ENCODE assay signal across 24 cellular contexts in the genomic region with DNA sequence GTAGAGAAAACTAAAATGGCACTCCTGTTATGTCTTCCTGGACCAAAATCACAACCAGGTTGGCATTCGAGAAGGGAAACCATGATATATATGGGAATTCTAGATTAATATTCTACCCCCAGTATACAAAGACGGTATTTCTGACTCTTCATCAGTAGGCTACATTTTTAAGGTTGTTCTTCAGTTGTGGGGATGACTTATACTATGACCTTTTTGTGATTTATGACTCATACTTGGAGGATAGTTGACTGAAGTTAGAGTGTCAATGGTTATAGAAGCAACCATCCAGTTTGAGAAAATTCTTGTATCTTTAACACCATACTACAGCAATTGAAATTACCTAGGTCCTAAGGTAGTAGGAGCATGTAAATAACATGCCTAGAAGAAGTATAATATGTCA. TPM values are rescaled to one million over a fixed set of nuclear protein-coding genes. Genes with fewer than 3 reads are reported as not detected.
DNase-seq lines count a peak whose midpoint lies in the region; ATAC-seq and TF ChIP-seq lines count a peak whose summit lies in the region.
"Had no signal": no experiment of that assay in that cellular context is flagged by ENCODE, and none has a peak within 500 bp of the region (broad histone marks: within the 10 kb centered on the region; RNA-seq: fewer than 3 reads in every experiment).

No MANE protein-coding gene starts in this region.

- CTCF ChIA-PET in PC-3 (lab: Charles Lee), result no interaction called here

- DNase-seq in activated T-cell treated with anti-CD3 and anti-CD28 coated beads, Interleukin-2, amount 50 U/mL, for 72 hours, result no peak
- no peak for DNase-seq in activated T-cell treated with anti-CD3 and anti-CD28 coated beads, Interleukin-2, amount 50 U/mL, for 48 hours
- DNase-seq in PC-3 (peak; percentile 36), NCI-H1105 treated with DMSO at 0.1 percent for 48 hours (lab: John Stamatoyannopoulos, UW) (no peak), NCI-H128 (lab: John Stamatoyannopoulos, UW; ENCODE audit: unreplicated experiment) (no peak)
- no peak for DNase-seq in activated naive CD8-positive, alpha-beta T cell treated with anti-CD3 and anti-CD28 coated beads, Interleukin-2, amount 50 U/mL, for 24 hours
- DNase-seq in stimulated activated naive CD8-positive, alpha-beta T cell treated with anti-CD3 and anti-CD28 coated beads, Interleukin-15, Interleukin-2, amounts not matched to agents 100 U/mL and 50 U/mL, for 24 hours, result no peak
- DNase-seq: Caco-2; CD8-positive, alpha-beta T cell; GDM1; HCEC 1CT; KBM-7; MG63; NCI-H1417; NCI-H1694 treated with DMSO at 0.1 percent for 48 hours; NCI-H2081; NCI-H2227 treated with DMSO at 0.1 percent for 48 hours; NCI-H510A; NCI-H69; SIG-M5 had no signal

- no peaks in the 10 kb centered on the region for H4K20me1 ChIP-seq in PC-3 (ENCODE audit: low read length)

- H3K27me3 ChIP-seq in PC-3 (ENCODE audit: low read length), result no peaks in the 10 kb centered on the region
- H3K27me3 ChIP-seq: MG63 had no signal

- no TSS peak for BruUV-seq in PC-3 (replicated peaks; lab: Mats Ljungman, UMichigan)

- H3K9me2 ChIP-seq in PC-3 (replicated peaks; ENCODE audit: low read length), result no peaks in the 10 kb centered on the region

- H3K9ac ChIP-seq in PC-3 (ENCODE audit: low read length), result peak overlapping the region; percentile 52

- no peaks in the 10 kb centered on the region for H3K79me2 ChIP-seq in PC-3 (ENCODE audit: low read length)

- H3K36me3 ChIP-seq in PC-3 (ENCODE audit: low read depth, low read length), result no peaks in the 10 kb centered on the region
- H3K36me3 ChIP-seq: MG63 had no signal

- no peak for TF ChIP-seq CTCF in PC-3 (conservative IDR thresholded peaks at IDR 0.05; ENCODE audit: low read depth, low read length)

- no peak overlapping the region for H3K4me3 Mint-ChIP-seq in activated T-cell treated with anti-CD3 and anti-CD28 coated beads, Interleukin-2, amount 50 U/mL, for 72 hours
- H3K4me3 Mint-ChIP-seq in activated naive CD8-positive, alpha-beta T cell treated with anti-CD3 and anti-CD28 coated beads, Interleukin-2, amount 50 U/mL, for 24 hours, result no peak overlapping the region
- H3K4me3 Mint-ChIP-seq: B cell; CD8-positive, alpha-beta T cell had no signal

- H3K4me3 ChIP-seq in PC-3 (ENCODE audit: low read length), result no peak overlapping the region
- H3K4me3 ChIP-seq: GM12878, MG63, SK-N-MC had no signal

- H3K27ac Mint-ChIP-seq in activated T-cell treated with anti-CD3 and anti-CD28 coated beads, Interleukin-2, amount 50 U/mL, for 72 hours, result no peak overlapping the region
- H3K27ac Mint-ChIP-seq in activated naive CD8-positive, alpha-beta T cell treated with anti-CD3 and anti-CD28 coated beads, Interleukin-2, amount 50 U/mL, for 24 hours, result no peak overlapping the region
- H3K27ac Mint-ChIP-seq: B cell; CD8-positive, alpha-beta T cell had no signal

- peaks cover 19% of the 10 kb centered on the region for H3K4me1 Mint-ChIP-seq in activated T-cell treated with anti-CD3 and anti-CD28 coated beads, Interleukin-2, amount 50 U/mL, for 72 hours (ENCODE audit: low read depth)
- H3K4me1 Mint-ChIP-seq in activated naive CD8-positive, alpha-beta T cell treated with anti-CD3 and anti-CD28 coated beads, Interleukin-2, amount 50 U/mL, for 24 hours, result peaks cover 33% of the 10 kb centered on the region
- H3K4me1 Mint-ChIP-seq: B cell had no signal

- H3K4me1 ChIP-seq in PC-3 (ENCODE audit: insufficient read depth, low read length), result peaks cover 40% of the 10 kb centered on the region
- H3K4me1 ChIP-seq: Caco-2 had no signal

- no peaks in the 10 kb centered on the region for H3F3A ChIP-seq in PC-3 (ENCODE audit: low read length, unreplicated experiment)

- H3K27me3 Mint-ChIP-seq in activated T-cell treated with anti-CD3 and anti-CD28 coated beads, Interleukin-2, amount 50 U/mL, for 72 hours (ENCODE audit: low read depth), result peaks cover 12% of the 10 kb centered on the region
- H3K27me3 Mint-ChIP-seq in activated naive CD8-positive, alpha-beta T cell treated with anti-CD3 and anti-CD28 coated beads, Interleukin-2, amount 50 U/mL, for 24 hours, result no peaks in the 10 kb centered on the region
- H3K27me3 Mint-ChIP-seq: B cell had no signal

- H3K36me3 Mint-ChIP-seq in activated T-cell treated with anti-CD3 and anti-CD28 coated beads, Interleukin-2, amount 50 U/mL, for 72 hours (ENCODE audit: insufficient read depth in 2 of 2), result peaks cover 9 to 15% of the 10 kb centered on the region in 2 donors
- H3K36me3 Mint-ChIP-seq in activated naive CD8-positive, alpha-beta T cell treated with anti-CD3 and anti-CD28 coated beads, Interleukin-2, amount 50 U/mL, for 24 hours (ENCODE audit: low read depth), result peaks cover 4% of the 10 kb centered on the region
- H3K36me3 Mint-ChIP-seq: CD8-positive, alpha-beta T cell had no signal

- POLR2A ChIA-PET in PC-3 (lab: Charles Lee; ENCODE audit: unreplicated experiment), result no interaction called here

- peaks cover 3 to 7% of the 10 kb centered on the region in 2 donors for H3K9me3 Mint-ChIP-seq in activated T-cell treated with anti-CD3 and anti-CD28 coated beads, Interleukin-2, amount 50 U/mL, for 72 hours
- peaks cover 14% of the 10 kb centered on the region for H3K9me3 Mint-ChIP-seq in activated naive CD8-positive, alpha-beta T cell treated with anti-CD3 and anti-CD28 coated beads, Interleukin-2, amount 50 U/mL, for 24 hours

- intact Hi-C loops in PC-3 (cut with micrococcal nuclease), result loop anchor here (5.0 to 10.0 kb wide), 5 partner anchors 45 to 255 kb away; no protein-coding TSS in a partner anchor

- H3K27ac ChIP-seq in PC-3 (ENCODE audit: low read length), result peak overlapping the region; percentile 79
- H3K27ac ChIP-seq: C4-2B, SK-N-MC had no signal

- peak; percentile 70 to 82 for ATAC-seq in activated T-cell treated with anti-CD3 and anti-CD28 coated beads, Interleukin-2, amount 50 U/mL, for 72 hours (replicated peaks in 1 of 2)
- no peak for ATAC-seq in PC-3
- peak; percentile 93 for ATAC-seq in activated naive CD8-positive, alpha-beta T cell treated with anti-CD3 and anti-CD28 coated beads, Interleukin-2, amount 50 U/mL, for 24 hours
- ATAC-seq in stimulated activated naive CD8-positive, alpha-beta T cell treated with anti-CD3 and anti-CD28 coated beads, Interleukin-15, Interleukin-2, amounts not matched to agents 100 U/mL and 50 U/mL, for 24 hours, result peak; percentile 86
- ATAC-seq: CD8-positive, alpha-beta T cell; GM12878 had no signal

- H3K4me2 ChIP-seq in PC-3 (ENCODE audit: low read length), result peak overlapping the region; percentile 26

- no peaks in the 10 kb centered on the region for H3K9me3 ChIP-seq in PC-3 (ENCODE audit: low read length)
- H3K9me3 ChIP-seq: Caco-2, MG63 had no signal

- no peak overlapping the region for H2AFZ ChIP-seq in PC-3 (ENCODE audit: low read length)

RNA-seq across cellular contexts. Expression of a gene that starts 49.8 kb away (rescaled TPM):
- 1 to 10 TPM; 2.9 to 6.6 TPM for total RNA-seq in activated T-cell treated with anti-CD3 and anti-CD28 coated beads, Interleukin-2, amount 50 U/mL, for 72 hours
- total RNA-seq in PC-3 (2014; rRNA removed), result not detected in 2 replicates
- total RNA-seq: Caco-2 had no signal
